8 cellular contexts compared by ENCODE assay signal in the genomic region with DNA sequence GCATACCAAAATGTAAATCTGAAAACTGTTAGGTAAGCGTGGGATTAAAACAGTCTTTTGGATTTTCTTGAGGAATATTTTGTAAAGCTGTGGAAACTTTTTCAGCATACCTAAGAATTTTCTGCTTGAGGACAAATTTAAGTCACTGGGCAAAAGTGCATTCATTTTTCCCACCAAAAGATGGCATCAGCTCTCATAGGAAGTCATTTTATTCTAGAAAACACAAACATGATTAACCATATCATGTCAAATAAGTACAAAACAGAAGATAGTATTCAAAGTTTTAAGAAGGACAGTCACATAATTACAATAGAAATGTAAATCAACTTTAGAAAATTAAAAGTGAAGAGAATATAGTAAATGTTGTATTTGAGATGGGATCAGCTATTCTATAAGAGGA.
DNase-seq lines count a peak whose midpoint lies in the region; TF ChIP-seq lines count a peak whose summit lies in the region.

No MANE protein-coding gene starts in this region.

- H4K20me1 ChIP-seq in OCI-LY7 (ENCODE audit: insufficient read depth, low read length): no peaks in the 10 kb centered on the region

- no peaks in the 10 kb centered on the region for H3K4me1 ChIP-seq in OCI-LY7 (ENCODE audit: insufficient read depth, low read length, poor library complexity, severe bottlenecking)

- H3K27me3 ChIP-seq in H7 (ENCODE audit: control insufficient read depth, insufficient read depth, low read length): no peaks in the 10 kb centered on the region

- TF ChIP-seq CTCF in OCI-LY7 (conservative IDR thresholded peaks at IDR 0.05; ENCODE audit: low read length): peak; percentile 77
- TF ChIP-seq CTCF in fibroblast of mammary gland (conservative IDR thresholded peaks at IDR 0.05; ENCODE audit: control insufficient read depth, insufficient read depth, low read depth, low read length): peak; percentile 46

- H3K79me2 ChIP-seq in OCI-LY7 (ENCODE audit: insufficient read depth, low read depth, low read length): no peaks in the 10 kb centered on the region

- DNase-seq in SIG-M5 treated with dmso at 0.1 percent for 504 hours (lab: John Stamatoyannopoulos, UW; ENCODE audit: unreplicated experiment) (peak; percentile 9), SIG-M5 (lab: John Stamatoyannopoulos, UW) (no peak), OCI-LY7 (ENCODE audit: low spot score) (peak; percentile 19), fibroblast of mammary gland (ENCODE audit: low read depth) (peak; percentile 52), stromal cell of bone marrow (ENCODE audit: low read depth) (peak; percentile 18), NCI-H526 treated with DMSO at 0.1 percent for 48 hours (lab: John Stamatoyannopoulos, UW) (no peak), H7 (no peak)
- no peak for DNase-seq in stimulated activated CD4-positive, alpha-beta T cell treated with anti-CD3 and anti-CD28 coated beads, Interleukin-1b, Interleukin-23, amount 100 ng/mL, for 48 hours

- no peak overlapping the region for H3K4me3 ChIP-seq in OCI-LY7 (ENCODE audit: low read depth, low read length, poor library complexity, severe bottlenecking)
- H3K4me3 ChIP-seq in fibroblast of mammary gland (ENCODE audit: control insufficient read depth, low read depth, low read length): no peak overlapping the region
- H3K4me3 ChIP-seq in H7 (ENCODE audit: insufficient read depth, low read depth, low read length): no peak overlapping the region

- H3K27ac ChIP-seq in OCI-LY7 (ENCODE audit: low read depth, low read length, poor library complexity, severe bottlenecking): no peak overlapping the region

- H3K9me2 ChIP-seq in OCI-LY7 (ENCODE audit: insufficient read depth, low read length): no peaks in the 10 kb centered on the region

- no TSS peak for BruUV-seq in OCI-LY7 (replicated peaks; lab: Mats Ljungman, UMichigan)

- CTCF ChIA-PET in OCI-LY7 (lab: Charles Lee; ENCODE audit: unreplicated experiment): no interaction called here

- H3K4me2 ChIP-seq in OCI-LY7 (ENCODE audit: low read length): no peak overlapping the region

- H3K36me3 ChIP-seq in OCI-LY7 (ENCODE audit: insufficient read depth, low read length) (no peaks in the 10 kb centered on the region), H7 (replicated peaks; ENCODE audit: control insufficient read depth, insufficient read depth, low read length) (no peaks in the 10 kb centered on the region)

- H2AFZ ChIP-seq in OCI-LY7 (ENCODE audit: low read length): no peak overlapping the region

- intact Hi-C loops in OCI-LY7 (cut with micrococcal nuclease; ENCODE audit: unreplicated experiment): no loop called here

- H3K9me3 ChIP-seq in OCI-LY7 (ENCODE audit: low read length): no peaks in the 10 kb centered on the region

- POLR2A ChIA-PET in OCI-LY7 (lab: Charles Lee): interaction anchor here (0.7 to 1.1 kb wide), 2 partner anchors 14 to 140 kb away, joined by 3 read pairs; no protein-coding TSS in a partner anchor

Comparison
In these comparisons a context has a peak if more than half of its experiments do, and no peak if none do; other contexts are left out.
1. DNase-seq: peak in SIG-M5 treated with dmso at 0.1 percent for 504 hours (single experiment), OCI-LY7 (single experiment), fibroblast of mammary gland (single experiment) and stromal cell of bone marrow (single experiment); none in SIG-M5 (single experiment), stimulated activated CD4-positive, alpha-beta T cell treated with anti-CD3 and anti-CD28 coated beads, Interleukin-1b, Interleukin-23, amount 100 ng/mL, for 48 hours (single experiment), NCI-H526 treated with DMSO at 0.1 percent for 48 hours (single experiment) and H7 (single experiment).